In genomic region chr2:202378661-202379338, GRCh38 we compare ENCODE assay signal across 1 cellular context.
TF ChIP-seq lines count a peak whose summit lies in the region.

No MANE protein-coding gene starts in this region.

TF ChIP-seq in K562, 482 proteins besides CTCF, POLR2A, EP300 and RAD21 (continued from another document):
- TF ChIP-seq RERE (CRISPR knock-in tag; IDR thresholded peaks at IDR 0.05; ENCODE audit: borderline replicate concordance) (no peak), ZNF316 (IDR thresholded peaks at IDR 0.05) (0 out of 2 replicates have a peak, but pooled peaks have one; percentile 24)
